In genomic region chr16:70380919-70381603, GRCh38 we compare ENCODE assay signal across 8 cellular contexts. TPM values are rescaled to one million over a fixed set of nuclear protein-coding genes. Genes with fewer than 3 reads are reported as not detected.
DNase-seq lines count a peak whose midpoint lies in the region; ATAC-seq and TF ChIP-seq lines count a peak whose summit lies in the region.

No MANE protein-coding gene starts in this region.

- peak overlapping the region; percentile 79 to 98 (median 94) for H3K27ac Mint-ChIP-seq in naive thymus-derived CD8-positive, alpha-beta T cell

- no peaks in the 10 kb centered on the region for H3K27me3 Mint-ChIP-seq in naive thymus-derived CD8-positive, alpha-beta T cell

- H3K36me3 ChIP-seq in KOPT-K1 (ENCODE audit: insufficient read depth, low read length) (peaks cover 43% of the 10 kb centered on the region), Peyer's patch (peaks cover 0 to 7% (median 0%) of the 10 kb centered on the region in 3 donors)

- peak; percentile 49 to 73 for TF ChIP-seq POLR2A in Peyer's patch (IDR thresholded peaks at IDR 0.05)

- TF ChIP-seq CTCF in Peyer's patch (IDR thresholded peaks at IDR 0.05), result peak in 3 of 6 experiments; percentile 9 to 28 (median 19)
- peak; percentile 21 for TF ChIP-seq CTCF in fibroblast of mammary gland (conservative IDR thresholded peaks at IDR 0.05; ENCODE audit: control insufficient read depth, insufficient read depth, low read depth, low read length)

- peak; percentile 88 for DNase-seq in DMS79 treated with DMSO at 0.1 percent for 48 hours (lab: John Stamatoyannopoulos, UW)
- peak; percentile 97 to 99 (median 98) for DNase-seq in Peyer's patch
- peak; percentile 89 to 91 for DNase-seq in activated T-helper 1 cell treated with anti-CD3 and anti-CD28 coated beads, Interleukin-2, amount 50 U/mL, for 16 hours (ENCODE audit: low read depth in 1 of 2, low spot score in 1 of 2)
- DNase-seq in fibroblast of mammary gland (ENCODE audit: low read depth), result peak; percentile 94
- DNase-seq in naive thymus-derived CD8-positive, alpha-beta T cell, result peak; percentile 90 to 97 (median 94)
- DNase-seq in stimulated activated naive CD4-positive, alpha-beta T cell (lab: John Stamatoyannopoulos, UW), result peak; percentile 91 to 96 (median 94)

- POLR2A ChIA-PET in naive thymus-derived CD8-positive, alpha-beta T cell (lab: Charles Lee), result interaction anchor here (0.6 to 4.8 kb wide), 33 partner anchors 8 to 398 kb away, joined by 3 to 67 read pairs (median 5); partner anchors contain the start of genes AARS1, COG4, DDX19A and DDX19B

- peaks cover 0 to 19% (median 7%) of the 10 kb centered on the region in 3 donors for H3K36me3 Mint-ChIP-seq in naive thymus-derived CD8-positive, alpha-beta T cell

- H3K9me3 Mint-ChIP-seq in naive thymus-derived CD8-positive, alpha-beta T cell, result no peaks in the 10 kb centered on the region

- H3K27ac ChIP-seq in KOPT-K1 (ENCODE audit: low read depth, low read length, poor library complexity, severe bottlenecking) (peak overlapping the region; percentile 93), Peyer's patch (peak overlapping the region; percentile 76 to 96 (median 86))

- H3K4me3 ChIP-seq in Peyer's patch (peak overlapping the region; percentile 72 to 79 (median 76)), fibroblast of mammary gland (ENCODE audit: control insufficient read depth, low read depth, low read length) (peak overlapping the region; percentile 73)

- peak overlapping the region; percentile 91 to 99 (median 95) for H3K4me3 Mint-ChIP-seq in naive thymus-derived CD8-positive, alpha-beta T cell

- H3K9me3 ChIP-seq in KOPT-K1 (ENCODE audit: insufficient read depth, low read length, poor library complexity, severe bottlenecking), result no peaks in the 10 kb centered on the region
- H3K9me3 ChIP-seq in Peyer's patch, result no peaks in the 10 kb centered on the region

- peaks cover 0 to 15% (median 3%) of the 10 kb centered on the region in 4 donors for H3K4me1 ChIP-seq in Peyer's patch

- H3K27me3 ChIP-seq in Peyer's patch, result no peaks in the 10 kb centered on the region

- peaks cover 6 to 26% (median 18%) of the 10 kb centered on the region in 4 donors for H3K4me1 Mint-ChIP-seq in naive thymus-derived CD8-positive, alpha-beta T cell

- ATAC-seq in GM21723 (IDR thresholded peaks at IDR 0.05; ENCODE audit: unreplicated experiment), result peak; percentile 82
- ATAC-seq in naive thymus-derived CD8-positive, alpha-beta T cell, result peak; percentile 88 to 92

RNA-seq across cellular contexts. Expression of gene DDX19A, which starts 34.4 kb away (rescaled TPM):
- total RNA-seq in Peyer's patch, result 10 to 100 TPM; 24.2 to 54.5 (median 30.6) TPM
- 10 to 100 TPM; 49.9 to 52.5 TPM for total RNA-seq in naive thymus-derived CD8-positive, alpha-beta T cell
- polyA plus RNA-seq in naive thymus-derived CD8-positive, alpha-beta T cell, result 10 to 100 TPM; 35.1 to 58.7 (median 42.8) TPM

RNA-seq across cellular contexts. Expression of gene ST3GAL2, which starts 57.8 kb away (rescaled TPM):
- 10 to 100 TPM; 13.0 to 27.5 (median 19.6) TPM for total RNA-seq in Peyer's patch
- 10 to 100 TPM; 30.5 to 31.9 TPM for total RNA-seq in naive thymus-derived CD8-positive, alpha-beta T cell
- 10 to 100 TPM; 14.6 to 23.4 (median 16.5) TPM for polyA plus RNA-seq in naive thymus-derived CD8-positive, alpha-beta T cell

Comparison
In these comparisons a context has a peak if more than half of its experiments do, and no peak if none do; other contexts are left out.
1. Peak in every context shown above with its lines: DNase-seq, ATAC-seq, H3K4me3 ChIP-seq and H3K27ac ChIP-seq.